15 cellular contexts compared by ENCODE assay signal in genomic region chr1:156666862-156667609, GRCh38. TPM values are rescaled to one million over a fixed set of nuclear protein-coding genes. Genes with fewer than 3 reads are reported as not detected.
DNase-seq lines count a peak whose midpoint lies in the region; ATAC-seq, FAIRE-seq and TF ChIP-seq lines count a peak whose summit lies in the region.
"Had no signal": no experiment of that assay in that cellular context is flagged by ENCODE, and none has a peak within 500 bp of the region (broad histone marks: within the 10 kb centered on the region; RNA-seq: fewer than 3 reads in every experiment).

No MANE protein-coding gene starts in this region.

- H4K20me1 ChIP-seq in H9 (ENCODE audit: control insufficient read depth, insufficient read depth, insufficient read length) = no peaks in the 10 kb centered on the region
- H4K20me1 ChIP-seq in K562 (replicated peaks; ENCODE audit: control insufficient read depth, insufficient read depth, low read length) = no peaks in the 10 kb centered on the region

- no peak overlapping the region for H2AK5ac ChIP-seq in H9 (ENCODE audit: insufficient read length, low read length)

- BruUV-seq in K562 (replicated peaks; lab: Mats Ljungman, UMichigan) = no TSS peak

- H4K8ac ChIP-seq in H9 (replicated peaks; ENCODE audit: insufficient read length, low read depth, low read length) = no peak overlapping the region

- H3K14ac ChIP-seq in H9 (ENCODE audit: insufficient read depth, low read length) = no peak overlapping the region

- H3K4me2 ChIP-seq in H9 (ENCODE audit: insufficient read depth, insufficient read length, low read length) = no peak overlapping the region
- H3K4me2 ChIP-seq in K562 (ENCODE audit: insufficient read depth, low read length) = no peak overlapping the region

- H2BK15ac ChIP-seq in H9 (ENCODE audit: low read depth, low read length) = no peak overlapping the region

- no peak overlapping the region for H2BK5ac ChIP-seq in H9 (ENCODE audit: insufficient read length, low read length)

- FAIRE-seq in K562 (lab: Jason Lieb, UNC) (no peak), kidney (lab: Jason Lieb, UNC) (no peak), frontal cortex (lab: Jason Lieb, UNC) (no peak)
- FAIRE-seq: islet of Langerhans had no signal

- H3K27ac ChIP-seq in H9 (ENCODE audit: insufficient read length, low read depth, low read length) = no peak overlapping the region
- H3K27ac ChIP-seq in K562 (ENCODE audit: extremely low read depth, low read depth, low read length) = no peak overlapping the region; the same call in 2 of the 3 replicates
- H3K27ac ChIP-seq in kidney (ENCODE audit: low read depth in 2 of 2, low read length in 2 of 2) = peak overlapping the region; percentile 54 to 85
- peak overlapping the region; percentile 99 for H3K27ac ChIP-seq in skeletal muscle tissue (ENCODE audit: low read depth, low read length)

- H3K79me2 ChIP-seq in H9 (ENCODE audit: insufficient read depth, low read length) (no peaks in the 10 kb centered on the region), K562 (ENCODE audit: control insufficient read depth, insufficient read depth, low read length) (peaks cover 6% of the 10 kb centered on the region; the same call in 1 of the 3 replicates)

- H3K9me1 ChIP-seq in K562 (ENCODE audit: control insufficient read depth, insufficient read depth, low read length) = no peaks in the 10 kb centered on the region

- DNase-seq in H9 (no peak), K562 (ENCODE audit: extremely low read depth in 1 of 4, low spot score in 3 of 4) (peak in 1 of 4 experiments; percentile 32), kidney (no peak), frontal cortex (ENCODE audit: low spot score in 2 of 2) (no peak), NCI-H1694 (lab: John Stamatoyannopoulos, UW) (no peak)
- no peak for DNase-seq in activated CD8-positive, alpha-beta memory T cell treated with anti-CD3 and anti-CD28 coated beads, Interleukin-2, amount 50 U/mL, for 48 hours
- DNase-seq: activated CD4-positive, alpha-beta memory T cell treated with anti-CD3 and anti-CD28 coated beads, Interleukin-2, amount 10 ng/mL, durations not matched to agents 7 days and 5 days; BE2C; erythroblast; MV-4-11; NCI-H510A treated with DMSO at 0.1 percent for 48 hours had no signal

- no peak overlapping the region for H4K91ac ChIP-seq in H9 (ENCODE audit: insufficient read length, low read depth, low read length)

- no peak for TF ChIP-seq RAD21 in K562 (CRISPR knock-in tag; conservative IDR thresholded peaks at IDR 0.05 in 1 of 2, IDR thresholded peaks at IDR 0.05 in 1 of 2)

- H3K9ac ChIP-seq in H9 (ENCODE audit: extremely low read depth, insufficient read length, low read length) = no peak overlapping the region
- H3K9ac ChIP-seq in K562 (ENCODE audit: insufficient read depth in 1 of 2, low read depth in 2 of 2, low read length in 2 of 2) = peak overlapping the region in 1 of 2 experiments; percentile 84; a peak in 2 of 4 replicates
- H3K9ac ChIP-seq in kidney (ENCODE audit: low read length in 2 of 2) = no peak overlapping the region
- H3K9ac ChIP-seq in skeletal muscle tissue (ENCODE audit: low read depth in 1 of 3, low read length in 3 of 3) = peak overlapping the region; percentile 70 to 85 (median 85)

- no peaks in the 10 kb centered on the region for H3K79me1 ChIP-seq in H9 (ENCODE audit: insufficient read depth, low read depth, low read length, poor library complexity, severe bottlenecking)

- in situ Hi-C loops in K562 (cut with MboI) = no loop called here

- no peak overlapping the region for H4K5ac ChIP-seq in H9 (ENCODE audit: insufficient read length, low read depth, low read length)

- H3K27me3 ChIP-seq in H9 (ENCODE audit: insufficient read depth, low read length) (no peaks in the 10 kb centered on the region), K562 (ENCODE audit: control insufficient read depth in 2 of 2, insufficient read depth in 2 of 2, low read length in 2 of 2) (no peaks in the 10 kb centered on the region), skeletal muscle tissue (ENCODE audit: control insufficient read depth in 3 of 3, insufficient read depth in 3 of 3, low read length in 3 of 3) (no peaks in the 10 kb centered on the region)
- H3K27me3 ChIP-seq: BE2C had no signal

- intact Hi-C loops in K562 (cut with micrococcal nuclease) (no loop called here), kidney (cut with DNase I) (no loop called here)

- H3K18ac ChIP-seq in H9 (ENCODE audit: insufficient read length, low read depth, low read length) = peak overlapping the region; percentile 5

- H3K4me3 ChIP-seq in K562 (no peak overlapping the region), kidney (ENCODE audit: low read length in 2 of 2) (no peak overlapping the region), skeletal muscle tissue (ENCODE audit: low read length in 3 of 3) (peak overlapping the region in 2 of 3 donors; percentile 19 to 63)

- H3K4me1 ChIP-seq in H9 (ENCODE audit: insufficient read depth, low read length) (peaks cover 24% of the 10 kb centered on the region; the same call in 1 of the 2 replicates), K562 (replicated peaks in 1 of 2; ENCODE audit: control insufficient read depth in 2 of 2, insufficient read depth in 2 of 2, low read length in 2 of 2) (peaks cover 39 to 80% of the 10 kb centered on the region in 2 experiments), kidney (ENCODE audit: control insufficient read depth in 1 of 2, insufficient read depth in 1 of 2, low read depth in 1 of 2, low read length in 2 of 2) (peaks cover 17 to 26% of the 10 kb centered on the region in 2 donors), skeletal muscle tissue (ENCODE audit: control insufficient read depth in 3 of 3, insufficient read depth in 3 of 3, low read length in 3 of 3) (peaks cover 88 to 92% (median 90%) of the 10 kb centered on the region in 3 donors)

- H2AFZ ChIP-seq in H9 (ENCODE audit: low read length) (no peak overlapping the region), K562 (ENCODE audit: low read depth, low read length) (no peak overlapping the region)

- no peak overlapping the region for H3K56ac ChIP-seq in H9 (ENCODE audit: insufficient read length, low read depth, low read length)

- no peak overlapping the region for H3T11ph ChIP-seq in H9 (ENCODE audit: low read length)

- POLR2A ChIA-PET in K562 (lab: Yijun Ruan, JAX) = interaction anchor here (0.8 kb wide), 1 partner anchor 40 kb away, joined by 3 read pairs; no protein-coding TSS in a partner anchor

- peaks cover 11 to 12% (median 12%) of the 10 kb centered on the region in 3 experiments for H3K36me3 Mint-ChIP-seq in H9 (ENCODE audit: insufficient read depth in 1 of 3, low read depth in 3 of 3)
- H3K36me3 Mint-ChIP-seq: activated naive CD8-positive, alpha-beta T cell had no signal

- CTCF ChIA-PET in K562 (lab: Yijun Ruan, JAX; ENCODE audit: low intra/inter-chr PET ratio) = no interaction called here

- H3K27me3 Mint-ChIP-seq in H9 (ENCODE audit: low read depth) = peaks cover 5% of the 10 kb centered on the region
- H3K27me3 Mint-ChIP-seq: activated naive CD8-positive, alpha-beta T cell had no signal

- TF ChIP-seq CTCF in H9 (conservative IDR thresholded peaks at IDR 0.05) = no peak
- TF ChIP-seq CTCF in K562 (IDR thresholded peaks at IDR 0.05 in 2 of 3, conservative IDR thresholded peaks at IDR 0.05 in 1 of 3; ENCODE audit: insufficient read depth in 2 of 3, low read depth in 1 of 3, low read length in 3 of 3) = no peak
- no peak for TF ChIP-seq CTCF in kidney (IDR thresholded peaks at IDR 0.05; ENCODE audit: borderline replicate concordance, extremely low read depth, insufficient read depth)

- H3K4me3 Mint-ChIP-seq in H9 = peak overlapping the region in 1 of 2 experiments; percentile 30; a peak in 1 of 5 replicates
- H3K4me3 Mint-ChIP-seq: activated CD4-positive, alpha-beta memory T cell treated with anti-CD3 and anti-CD28 coated beads, Interleukin-2, amount 10 ng/mL, durations not matched to agents 7 days and 5 days; activated naive CD8-positive, alpha-beta T cell had no signal

- TF ChIP-seq EP300 in K562 (IDR thresholded peaks at IDR 0.05; ENCODE audit: low read length) = no peak

- ATAC-seq in K562 (no peak), GM21526 (IDR thresholded peaks at IDR 0.05; ENCODE audit: low FRiP score, unreplicated experiment) (no peak)

- H2BK120ac ChIP-seq in H9 (ENCODE audit: low read depth, low read length, poor library complexity, severe bottlenecking) = no peak overlapping the region

- TF ChIP-seq POLR2A in K562 (conservative IDR thresholded peaks at IDR 0.05) = no peak

- H3K36me3 ChIP-seq in K562 (ENCODE audit: control insufficient read depth, insufficient read depth, low read length) (no peaks in the 10 kb centered on the region), kidney (ENCODE audit: control insufficient read depth in 1 of 2, insufficient read depth in 2 of 2, low read length in 2 of 2) (no peaks in the 10 kb centered on the region), skeletal muscle tissue (ENCODE audit: control insufficient read depth in 3 of 3, insufficient read depth in 3 of 3, low read length in 3 of 3) (no peaks in the 10 kb centered on the region)
- H3K36me3 ChIP-seq: BE2C had no signal

- peaks cover 0 to 2% of the 10 kb centered on the region in 2 experiments; a peak in 3 of 5 replicates for H3K9me3 Mint-ChIP-seq in H9
- H3K9me3 Mint-ChIP-seq: activated CD4-positive, alpha-beta memory T cell treated with anti-CD3 and anti-CD28 coated beads, Interleukin-2, amount 10 ng/mL, durations not matched to agents 7 days and 5 days had no signal

- peaks cover 87 to 94% of the 10 kb centered on the region in 2 experiments for H3K4me1 Mint-ChIP-seq in H9

- H3K27ac Mint-ChIP-seq in H9 = peak overlapping the region; percentile 83 to 96 (median 90); a peak in 5 of 7 replicates
- H3K27ac Mint-ChIP-seq: activated CD4-positive, alpha-beta memory T cell treated with anti-CD3 and anti-CD28 coated beads, Interleukin-2, amount 10 ng/mL, durations not matched to agents 7 days and 5 days; activated naive CD8-positive, alpha-beta T cell had no signal

- H3K23ac ChIP-seq in H9 (ENCODE audit: insufficient read length, low read depth, low read length) = no peak overlapping the region

- H2BK20ac ChIP-seq in H9 (ENCODE audit: low read depth, low read length, poor library complexity, severe bottlenecking) = no peak overlapping the region

- H3K9me3 ChIP-seq in H9 (ENCODE audit: control insufficient read depth, low read depth, low read length) (no peaks in the 10 kb centered on the region), K562 (replicated peaks; ENCODE audit: control insufficient read depth, insufficient read depth, low read depth, low read length) (no peaks in the 10 kb centered on the region), kidney (ENCODE audit: control insufficient read depth in 1 of 2, low read length in 2 of 2) (no peaks in the 10 kb centered on the region), skeletal muscle tissue (ENCODE audit: control insufficient read depth in 3 of 3, low read length in 3 of 3) (no peaks in the 10 kb centered on the region)
- H3K9me3 ChIP-seq: BE2C had no signal

- no CpG with 5 or more reads among the region's 9 CpGs for WGBS in H9 (ENCODE audit: extremely low coverage, insufficient read length, low lambda C conversion rate)
- whole genome bisulfite sequencing in K562 (ENCODE audit: insufficient coverage, low coverage, missing lambda C conversion rate) = 80% methylated on average over 9 of the region's 9 CpGs

- H3K23me2 ChIP-seq in H9 (ENCODE audit: insufficient read length, low read depth, low read length, poor library complexity, severe bottlenecking) = no peaks in the 10 kb centered on the region

- H3K4ac ChIP-seq in H9 (ENCODE audit: low read depth, low read length) = no peak overlapping the region

- no peak overlapping the region for H2BK12ac ChIP-seq in H9 (ENCODE audit: insufficient read length, low read depth, low read length)

RNA-seq across cellular contexts. Expression of gene NES, which starts 10.2 kb away (rescaled TPM):
- total RNA-seq in H9 (2021) = 167 and 168 TPM in 2 replicates
- 1.5 and 2.0 TPM in 2 replicates for total RNA-seq in K562 (2011; cell fraction: chromatin; rRNA removed; ENCODE audit: low replicate concordance)
- total RNA-seq in K562 (2011; cell fraction: nucleolus; rRNA removed) = 1.7 TPM in 2 replicates
- 1.8 and 3.1 TPM in 2 replicates for total RNA-seq in K562 (2011; cell fraction: nucleoplasm; rRNA removed)
- 5.8 and 6.6 TPM in 2 replicates for total RNA-seq in K562 (2014; rRNA removed)
- 3.3 and 4.1 TPM in 2 replicates for total RNA-seq in K562 (2014; rRNA removed; fragmentation: Illumina TruSeq; extraction: Trizol)
- 4.8 and 4.9 TPM in 2 replicates for total RNA-seq in K562 (2015; rRNA removed; fragmentation: Illumina TruSeq; extraction: Trizol)
- total RNA-seq in K562 (2021) = 5.5 and 8.6 TPM in 2 replicates
- 2.7 TPM in 2 replicates for polyA plus RNA-seq in K562 (2011; rRNA removed)
- 1.5 and 2.5 TPM in 2 replicates for polyA plus RNA-seq in K562 (2011; cell fraction: cytosol; rRNA removed)
- polyA plus RNA-seq in K562 (2011; cell fraction: nucleus; rRNA removed) = 3.2 and 5.5 TPM in 2 replicates
- 6.5 and 7.0 TPM in 2 replicates for polyA plus RNA-seq in K562 (2012)
- 5.4 and 6.3 TPM in 2 replicates for polyA plus RNA-seq in K562 (2014; fragmentation: Illumina TruSeq; extraction: Trizol)
- under 1 TPM; 0.10 to 0.13 TPM for polyA plus RNA-seq in K562 (2014; fragmentation: Nextera tagmentation; extraction: Ambion mirVana)
- 2.5 and 4.2 TPM in 2 replicates for polyA plus RNA-seq in K562 (2014; rRNA removed)
- 2.3 and 2.4 TPM in 2 replicates for polyA minus RNA-seq in K562 (2011; rRNA and poly(A)+ RNA removed)
- polyA minus RNA-seq in K562 (2011; cell fraction: cytosol; rRNA and poly(A)+ RNA removed) = 3.8 and 5.4 TPM in 2 replicates
- 1.2 and 1.4 TPM in 2 replicates for polyA minus RNA-seq in K562 (2011; cell fraction: nucleus; rRNA and poly(A)+ RNA removed)
- 50.7 TPM for total RNA-seq in kidney
- polyA plus RNA-seq in kidney (ENCODE audit: insufficient read depth, low read depth, low replicate concordance) = 44.3 TPM
- total RNA-seq in skeletal muscle tissue = 494 TPM
- 43.2 TPM for total RNA-seq in frontal cortex
- total RNA-seq: activated CD4-positive, alpha-beta memory T cell treated with anti-CD3 and anti-CD28 coated beads, Interleukin-2, amount 10 ng/mL, durations not matched to agents 7 days and 5 days had no signal

RNA-seq across cellular contexts. Expression of gene BCAN, which starts 25.1 kb away (rescaled TPM):
- total RNA-seq in H9 (2021) (0.88 and 1.2 TPM in 2 replicates), K562 (2014; rRNA removed) (0.12 TPM in 1 of 2 replicates, not detected in the other), K562 (2014; rRNA removed; fragmentation: Illumina TruSeq; extraction: Trizol) (not detected in 2 replicates), K562 (2015; rRNA removed; fragmentation: Illumina TruSeq; extraction: Trizol) (0.08 TPM in 1 of 2 replicates, not detected in the other), K562 (2021) (0.22 TPM in 1 of 2 replicates, not detected in the other), kidney (0.19 TPM), skeletal muscle tissue (under 0.01 TPM), frontal cortex (52.2 TPM)
- 0.12 TPM in 1 of 2 replicates, not detected in the other for total RNA-seq in K562 (2011; cell fraction: chromatin; rRNA removed; ENCODE audit: low replicate concordance)
- 0.17 and 0.26 TPM in 2 replicates for total RNA-seq in K562 (2011; cell fraction: nucleolus; rRNA removed)
- total RNA-seq in K562 (2011; cell fraction: nucleoplasm; rRNA removed) = not detected in 2 replicates
- polyA plus RNA-seq in K562 (2011; rRNA removed) (0.06 and 0.09 TPM in 2 replicates), K562 (2014; fragmentation: Illumina TruSeq; extraction: Trizol) (0.19 and 0.33 TPM in 2 replicates), K562 (2014; fragmentation: Nextera tagmentation; extraction: Ambion mirVana) (under 1 TPM in 1 of 2 experiments, not detected in 1; 0.04 TPM), K562 (2014; rRNA removed) (0.22 and 0.23 TPM in 2 replicates), kidney (ENCODE audit: insufficient read depth, low read depth, low replicate concordance) (0.45 TPM)
- polyA plus RNA-seq in K562 (2011; cell fraction: cytosol; rRNA removed) = 0.04 and 0.25 TPM in 2 replicates
- polyA plus RNA-seq in K562 (2011; cell fraction: nucleus; rRNA removed) = 0.06 and 0.21 TPM in 2 replicates
- polyA plus RNA-seq in K562 (2012) = 0.35 and 0.52 TPM in 2 replicates
- not detected in 2 replicates for polyA minus RNA-seq in K562 (2011; rRNA and poly(A)+ RNA removed)
- not detected in 2 replicates for polyA minus RNA-seq in K562 (2011; cell fraction: cytosol; rRNA and poly(A)+ RNA removed)
- polyA minus RNA-seq in K562 (2011; cell fraction: nucleus; rRNA and poly(A)+ RNA removed) = not detected in 2 replicates
- total RNA-seq: activated CD4-positive, alpha-beta memory T cell treated with anti-CD3 and anti-CD28 coated beads, Interleukin-2, amount 10 ng/mL, durations not matched to agents 7 days and 5 days had no signal

RNA-seq across cellular contexts. Expression of gene CRABP2, which starts 38.3 kb away (rescaled TPM):
- total RNA-seq in H9 (2021) = 180 and 184 TPM in 2 replicates
- total RNA-seq in K562 (2011; cell fraction: chromatin; rRNA removed; ENCODE audit: low replicate concordance) = 0.86 TPM in 1 of 2 replicates, not detected in the other
- total RNA-seq in K562 (2011; cell fraction: nucleolus; rRNA removed) = 0.39 and 1.0 TPM in 2 replicates
- 0.44 TPM in 1 of 2 replicates, not detected in the other for total RNA-seq in K562 (2011; cell fraction: nucleoplasm; rRNA removed)
- total RNA-seq in K562 (2014; rRNA removed) = 0.86 and 1.2 TPM in 2 replicates
- total RNA-seq in K562 (2014; rRNA removed; fragmentation: Illumina TruSeq; extraction: Trizol) = 0.32 and 0.36 TPM in 2 replicates
- 0.72 and 1.3 TPM in 2 replicates for total RNA-seq in K562 (2015; rRNA removed; fragmentation: Illumina TruSeq; extraction: Trizol)
- 1.5 and 1.6 TPM in 2 replicates for total RNA-seq in K562 (2021)
- 0.50 and 1.5 TPM in 2 replicates for polyA plus RNA-seq in K562 (2011; rRNA removed)
- 0.58 and 1.3 TPM in 2 replicates for polyA plus RNA-seq in K562 (2011; cell fraction: cytosol; rRNA removed)
- 1.8 and 2.6 TPM in 2 replicates for polyA plus RNA-seq in K562 (2011; cell fraction: nucleus; rRNA removed)
- 2.6 and 2.9 TPM in 2 replicates for polyA plus RNA-seq in K562 (2012)
- polyA plus RNA-seq in K562 (2014; fragmentation: Illumina TruSeq; extraction: Trizol) = 1.9 and 2.5 TPM in 2 replicates
- under 1 TPM; 0.30 to 0.52 TPM for polyA plus RNA-seq in K562 (2014; fragmentation: Nextera tagmentation; extraction: Ambion mirVana)
- polyA plus RNA-seq in K562 (2014; rRNA removed) = 0.82 and 1.2 TPM in 2 replicates
- polyA minus RNA-seq in K562 (2011; rRNA and poly(A)+ RNA removed) = 0.28 and 0.72 TPM in 2 replicates
- not detected in 2 replicates for polyA minus RNA-seq in K562 (2011; cell fraction: cytosol; rRNA and poly(A)+ RNA removed)
- polyA minus RNA-seq in K562 (2011; cell fraction: nucleus; rRNA and poly(A)+ RNA removed) = not detected in 2 replicates
- total RNA-seq in kidney = 15.2 TPM
- 21.6 TPM for polyA plus RNA-seq in kidney (ENCODE audit: insufficient read depth, low read depth, low replicate concordance)
- total RNA-seq in skeletal muscle tissue = 57.4 TPM
- total RNA-seq in frontal cortex = 7.7 TPM

RNA-seq across cellular contexts. Expression of gene HAPLN2, which starts 47.8 kb away (rescaled TPM):
- total RNA-seq in H9 (2021) (0.44 and 0.46 TPM in 2 replicates), K562 (2014; rRNA removed) (3.1 and 3.8 TPM in 2 replicates), K562 (2014; rRNA removed; fragmentation: Illumina TruSeq; extraction: Trizol) (not detected in 2 replicates), K562 (2015; rRNA removed; fragmentation: Illumina TruSeq; extraction: Trizol) (0.14 and 0.19 TPM in 2 replicates), K562 (2021) (3.6 and 5.2 TPM in 2 replicates), kidney (1.9 TPM), skeletal muscle tissue (0.52 TPM), frontal cortex (0.41 TPM)
- total RNA-seq in K562 (2011; cell fraction: chromatin; rRNA removed; ENCODE audit: low replicate concordance) = 1.4 TPM in 1 of 2 replicates, not detected in the other
- 3.0 TPM in 2 replicates for total RNA-seq in K562 (2011; cell fraction: nucleolus; rRNA removed)
- 0.53 and 0.88 TPM in 2 replicates for total RNA-seq in K562 (2011; cell fraction: nucleoplasm; rRNA removed)
- polyA plus RNA-seq in K562 (2011; rRNA removed) (0.39 and 0.76 TPM in 2 replicates), K562 (2014; fragmentation: Illumina TruSeq; extraction: Trizol) (0.17 TPM in 1 of 2 replicates, not detected in the other), K562 (2014; fragmentation: Nextera tagmentation; extraction: Ambion mirVana) (not detected), K562 (2014; rRNA removed) (4.4 and 4.5 TPM in 2 replicates), kidney (ENCODE audit: insufficient read depth, low read depth, low replicate concordance) (0.30 TPM)
- polyA plus RNA-seq in K562 (2011; cell fraction: cytosol; rRNA removed) = 1.3 and 4.1 TPM in 2 replicates
- polyA plus RNA-seq in K562 (2011; cell fraction: nucleus; rRNA removed) = 6.5 and 10.9 TPM in 2 replicates
- polyA plus RNA-seq in K562 (2012) = 0.95 and 3.3 TPM in 2 replicates
- polyA minus RNA-seq in K562 (2011; rRNA and poly(A)+ RNA removed) = 0.35 TPM in 1 of 2 replicates, not detected in the other
- polyA minus RNA-seq in K562 (2011; cell fraction: cytosol; rRNA and poly(A)+ RNA removed) = not detected in 2 replicates
- polyA minus RNA-seq in K562 (2011; cell fraction: nucleus; rRNA and poly(A)+ RNA removed) = 3.1 and 3.8 TPM in 2 replicates
- total RNA-seq: activated CD4-positive, alpha-beta memory T cell treated with anti-CD3 and anti-CD28 coated beads, Interleukin-2, amount 10 ng/mL, durations not matched to agents 7 days and 5 days had no signal

Comparison
In these comparisons a context has a peak if more than half of its experiments do, and no peak if none do; other contexts are left out.
1. H3K27ac ChIP-seq: peak in kidney (2 of 2) and skeletal muscle tissue (single experiment); none in H9 (single experiment) and K562 (single experiment).
2. H3K9ac ChIP-seq: peak in skeletal muscle tissue (3 of 3); none in H9 (single experiment) and kidney (0 of 2).
3. H3K4me3 ChIP-seq: peak in skeletal muscle tissue (2 of 3); none in K562 (single experiment) and kidney (0 of 2).
4. RNA of gene BCAN, which starts 25.1 kb away (total RNA-seq): 52.2 TPM in frontal cortex (single experiment); 0.88 to 1.2 TPM in H9, 0.19 TPM in kidney (single experiment), 0.08 to 0.26 TPM in K562 and under 0.01 TPM in skeletal muscle tissue (single experiment); every median in the first group is over 10 times any median in the second.